Comparison of ENCODE assay signal across 18 cellular contexts in the genomic region with DNA sequence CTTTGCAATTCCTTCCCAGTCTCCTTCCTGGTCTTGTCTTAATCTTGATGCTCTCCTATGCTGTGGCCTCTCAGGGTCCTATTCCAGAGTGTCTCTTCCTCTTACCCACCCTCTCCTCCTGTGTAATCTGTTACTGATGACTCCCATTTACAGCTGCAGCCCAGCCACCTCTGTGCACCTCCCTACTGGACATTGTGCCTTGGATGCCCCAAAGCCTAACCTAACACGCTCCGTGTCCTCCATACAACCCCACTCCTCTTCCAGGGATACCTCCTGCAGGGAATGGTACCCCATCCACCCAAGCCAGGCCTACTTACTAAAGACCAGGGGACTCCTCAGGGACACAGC.
"Had no signal": no experiment of that assay in that cellular context is flagged by ENCODE, and none has a peak within 500 bp of the region (broad histone marks: within the 10 kb centered on the region; RNA-seq: fewer than 3 reads in every experiment).

No MANE protein-coding gene starts in this region.

- H3K27ac Mint-ChIP-seq: dendritic cell treated with granulocyte-macrophage colony-stimulating factor and Interleukin-4, amounts not matched to agents 40 ng/mL and 50 ng/mL, for 4 days; naive thymus-derived CD8-positive, alpha-beta T cell; stimulated activated memory B cell treated with anti-CD40 and anti-IgM and Interleukin-4, amounts not matched to agents 10 μg/mL and 1 μg/mL and 100 μg/mL, for 72 hours; stimulated activated naive CD8-positive, alpha-beta T cell treated with anti-CD3 and anti-CD28 coated beads, Interleukin-15, Interleukin-2, amounts not matched to agents 100 ng/mL and 50 ng/mL, for 24 hours had no signal

- H3K9me3 ChIP-seq: spleen, testis, tibial nerve had no signal

- FAIRE-seq: frontal cortex had no signal

- H3K27me3 ChIP-seq: testis, tibial nerve had no signal

- H3K27ac ChIP-seq: heart left ventricle, psoas muscle, spleen, testis, tibial nerve had no signal

- H3K4me3 Mint-ChIP-seq: central memory CD8-positive, alpha-beta T cell; dendritic cell treated with granulocyte-macrophage colony-stimulating factor and Interleukin-4, amounts not matched to agents 40 ng/mL and 50 ng/mL, for 4 days; naive thymus-derived CD8-positive, alpha-beta T cell; stimulated activated memory B cell treated with anti-CD40 and anti-IgM and Interleukin-4, amounts not matched to agents 10 μg/mL and 1 μg/mL and 100 μg/mL, for 72 hours; stimulated activated naive CD8-positive, alpha-beta T cell treated with anti-CD3 and anti-CD28 coated beads, Interleukin-15, Interleukin-2, amounts not matched to agents 100 ng/mL and 50 ng/mL, for 24 hours had no signal

- H3K9me3 Mint-ChIP-seq: central memory CD8-positive, alpha-beta T cell; dendritic cell treated with granulocyte-macrophage colony-stimulating factor and Interleukin-4, amounts not matched to agents 40 ng/mL and 50 ng/mL, for 4 days; naive thymus-derived CD8-positive, alpha-beta T cell; stimulated activated memory B cell treated with anti-CD40 and anti-IgM and Interleukin-4, amounts not matched to agents 10 μg/mL and 1 μg/mL and 100 μg/mL, for 72 hours; stimulated activated naive CD8-positive, alpha-beta T cell treated with anti-CD3 and anti-CD28 coated beads, Interleukin-15, Interleukin-2, amounts not matched to agents 100 ng/mL and 50 ng/mL, for 24 hours had no signal

- H3K36me3 ChIP-seq: heart left ventricle, spleen, tibial nerve had no signal

- H3K4me1 Mint-ChIP-seq: central memory CD8-positive, alpha-beta T cell; naive thymus-derived CD8-positive, alpha-beta T cell; stimulated activated memory B cell treated with anti-CD40 and anti-IgM and Interleukin-4, amounts not matched to agents 10 μg/mL and 1 μg/mL and 100 μg/mL, for 72 hours had no signal

- H3K27me3 Mint-ChIP-seq: dendritic cell treated with granulocyte-macrophage colony-stimulating factor and Interleukin-4, amounts not matched to agents 40 ng/mL and 50 ng/mL, for 4 days had no signal

- ATAC-seq: naive thymus-derived CD8-positive, alpha-beta T cell; psoas muscle; sciatic nerve; stimulated activated memory B cell treated with anti-CD40 and anti-IgM and Interleukin-4, amounts not matched to agents 10 μg/mL and 1 μg/mL and 100 μg/mL, for 72 hours had no signal

- H3K4me3 ChIP-seq: heart left ventricle, psoas muscle, spleen, testis, tibial nerve had no signal

- DNase-seq: effector CD8-positive, alpha-beta T cell; heart left ventricle; hippocampal formation; mammary epithelial cell; naive thymus-derived CD8-positive, alpha-beta T cell; psoas muscle; spleen; stimulated activated CD4-positive, alpha-beta T cell treated with anti-CD3 and anti-CD28 coated beads, Interleukin-15, amount 100 ng/mL, for 24 hours; stimulated activated CD4-positive, alpha-beta T cell treated with anti-CD3 and anti-CD28 coated beads, Interleukin-1b, Interleukin-23, amount 100 ng/mL, for 48 hours; stimulated activated CD4-positive, alpha-beta T cell treated with anti-CD3 and anti-CD28 coated beads, Interleukin-4, amount 100 ng/mL, for 24 hours; testis had no signal

- H3K4me1 ChIP-seq: psoas muscle, spleen had no signal

- H3K36me3 Mint-ChIP-seq: naive thymus-derived CD8-positive, alpha-beta T cell; stimulated activated memory B cell treated with anti-CD40 and anti-IgM and Interleukin-4, amounts not matched to agents 10 μg/mL and 1 μg/mL and 100 μg/mL, for 72 hours had no signal
